In genomic region chr3:52535411-52536111, GRCh38 we compare ENCODE assay signal across 8 cellular contexts. TPM values are rescaled to one million over a fixed set of nuclear protein-coding genes. Genes with fewer than 3 reads are reported as not detected.
DNase-seq lines count a peak whose midpoint lies in the region; ATAC-seq and TF ChIP-seq lines count a peak whose summit lies in the region.

No MANE protein-coding gene starts in this region.

- peaks cover 68% of the 10 kb centered on the region for H3K4me1 ChIP-seq in BLaER1
- H3K4me1 ChIP-seq in KMS-11 (ENCODE audit: low read depth, poor library complexity, severe bottlenecking): peaks cover 18% of the 10 kb centered on the region

- H3K36me3 ChIP-seq in BLaER1 (peaks cover 25% of the 10 kb centered on the region; the same call in 1 of the 2 replicates), KMS-11 (ENCODE audit: insufficient read depth) (no peaks in the 10 kb centered on the region; the same call in 1 of the 2 replicates)

- no peak overlapping the region for H3K27ac ChIP-seq in BLaER1
- no peak overlapping the region for H3K27ac ChIP-seq in KMS-11

- H2AFZ ChIP-seq in KMS-11 (ENCODE audit: low read depth): peak overlapping the region; percentile 19; the same call in 1 of the 2 replicates

- no peaks in the 10 kb centered on the region for H3K9me3 ChIP-seq in BLaER1

- peak overlapping the region; percentile 98 for H3K4me3 Mint-ChIP-seq in central memory CD8-positive, alpha-beta T cell
- peak overlapping the region; percentile 86 to 100 (median 99) for H3K4me3 Mint-ChIP-seq in naive thymus-derived CD8-positive, alpha-beta T cell

- H3K9ac ChIP-seq in BLaER1 (no peak overlapping the region), KMS-11 (no peak overlapping the region)

- TF ChIP-seq CTCF in KMS-11 (conservative IDR thresholded peaks at IDR 0.05; ENCODE audit: low read depth, low read length): no peak

- peaks cover 53% of the 10 kb centered on the region for H4K20me1 ChIP-seq in BLaER1
- no peaks in the 10 kb centered on the region for H4K20me1 ChIP-seq in KMS-11 (ENCODE audit: insufficient read depth)

- peak overlapping the region; percentile 95 for H3K4me2 ChIP-seq in BLaER1
- peak overlapping the region; percentile 1; the same call in 1 of the 2 replicates for H3K4me2 ChIP-seq in KMS-11

- peaks cover 38% of the 10 kb centered on the region; the same call in 1 of the 2 replicates for H3K79me2 ChIP-seq in KMS-11 (ENCODE audit: insufficient read depth, low read depth)

- H3K9me3 Mint-ChIP-seq in central memory CD8-positive, alpha-beta T cell: no peaks in the 10 kb centered on the region
- no peaks in the 10 kb centered on the region for H3K9me3 Mint-ChIP-seq in naive thymus-derived CD8-positive, alpha-beta T cell

- ATAC-seq in central memory CD8-positive, alpha-beta T cell (replicated peaks; ENCODE audit: extremely low read depth, poor library complexity, severe bottlenecking): no peak
- no peak for ATAC-seq in naive thymus-derived CD8-positive, alpha-beta T cell
- no peak for ATAC-seq in HG02870 (IDR thresholded peaks at IDR 0.05; ENCODE audit: unreplicated experiment)

- DNase-seq in central memory CD8-positive, alpha-beta T cell (ENCODE audit: low spot score in 2 of 2): no peak
- DNase-seq in naive thymus-derived CD8-positive, alpha-beta T cell: peak in 1 of 10 donors; percentile 14
- no peak for DNase-seq in NCI-H2107 (lab: John Stamatoyannopoulos, UW)
- DNase-seq in activated gamma-delta T cell treated with Interleukin-2 at 50 U/mL for 16 hours: no peak
- no peak for DNase-seq in SW 1271 (lab: John Stamatoyannopoulos, UW)

- H3K36me3 Mint-ChIP-seq in central memory CD8-positive, alpha-beta T cell (ENCODE audit: insufficient read depth): peaks cover 17% of the 10 kb centered on the region
- H3K36me3 Mint-ChIP-seq in naive thymus-derived CD8-positive, alpha-beta T cell: peaks cover 0 to 6% (median 3%) of the 10 kb centered on the region in 3 donors

- POLR2A ChIA-PET in naive thymus-derived CD8-positive, alpha-beta T cell (lab: Charles Lee): interaction anchor here (0.8 to 1.9 kb wide), 7 partner anchors 33 to 510 kb away, joined by 3 to 9 read pairs (median 4); partner anchors contain the start of genes DUSP7, GLT8D1, SFMBT1 and SPCS1

- peak overlapping the region; percentile 25; the same call in 1 of the 2 replicates for H3K4me3 ChIP-seq in BLaER1
- no peak overlapping the region for H3K4me3 ChIP-seq in KMS-11 (IDR thresholded peaks at IDR 0.05; ENCODE audit: insufficient read depth, low read depth, low read length)

- no peaks in the 10 kb centered on the region for H3K27me3 Mint-ChIP-seq in central memory CD8-positive, alpha-beta T cell
- H3K27me3 Mint-ChIP-seq in naive thymus-derived CD8-positive, alpha-beta T cell: no peaks in the 10 kb centered on the region

- H3K27me3 ChIP-seq in BLaER1: no peaks in the 10 kb centered on the region
- H3K27me3 ChIP-seq in KMS-11 (ENCODE audit: insufficient read depth, low read depth): no peaks in the 10 kb centered on the region

- peaks cover 49% of the 10 kb centered on the region for H3K4me1 Mint-ChIP-seq in central memory CD8-positive, alpha-beta T cell
- peaks cover 30 to 57% (median 49%) of the 10 kb centered on the region in 4 donors for H3K4me1 Mint-ChIP-seq in naive thymus-derived CD8-positive, alpha-beta T cell

- peak overlapping the region; percentile 98 for H3K27ac Mint-ChIP-seq in central memory CD8-positive, alpha-beta T cell (ENCODE audit: low read depth)
- H3K27ac Mint-ChIP-seq in naive thymus-derived CD8-positive, alpha-beta T cell: peak overlapping the region; percentile 72 to 100 (median 98)

RNA-seq across cellular contexts. Expression of gene UQCC5, which starts 0.8 kb away (rescaled TPM):
- total RNA-seq in naive thymus-derived CD8-positive, alpha-beta T cell: 10 to 100 TPM in 1 of 2 experiments, 1 to 10 TPM in 1; 9.7 to 13.4 TPM
- polyA plus RNA-seq in naive thymus-derived CD8-positive, alpha-beta T cell: 10 to 100 TPM; 29.1 to 35.1 (median 29.4) TPM

RNA-seq across cellular contexts. Expression of gene NT5DC2, which starts 1.9 kb away (rescaled TPM):
- 1 to 10 TPM; 2.3 to 3.5 TPM for total RNA-seq in naive thymus-derived CD8-positive, alpha-beta T cell
- polyA plus RNA-seq in naive thymus-derived CD8-positive, alpha-beta T cell: under 1 TPM in 2 of 3 donors, not detected in 1; 0.28 to 0.34 TPM

RNA-seq across cellular contexts. Expression of gene STAB1, which starts 40.4 kb away (rescaled TPM):
- total RNA-seq in naive thymus-derived CD8-positive, alpha-beta T cell: 1 to 10 TPM; 6.1 to 9.8 TPM
- polyA plus RNA-seq in naive thymus-derived CD8-positive, alpha-beta T cell: not detected
